1 cellular context compared by ENCODE assay signal in the genomic region with DNA sequence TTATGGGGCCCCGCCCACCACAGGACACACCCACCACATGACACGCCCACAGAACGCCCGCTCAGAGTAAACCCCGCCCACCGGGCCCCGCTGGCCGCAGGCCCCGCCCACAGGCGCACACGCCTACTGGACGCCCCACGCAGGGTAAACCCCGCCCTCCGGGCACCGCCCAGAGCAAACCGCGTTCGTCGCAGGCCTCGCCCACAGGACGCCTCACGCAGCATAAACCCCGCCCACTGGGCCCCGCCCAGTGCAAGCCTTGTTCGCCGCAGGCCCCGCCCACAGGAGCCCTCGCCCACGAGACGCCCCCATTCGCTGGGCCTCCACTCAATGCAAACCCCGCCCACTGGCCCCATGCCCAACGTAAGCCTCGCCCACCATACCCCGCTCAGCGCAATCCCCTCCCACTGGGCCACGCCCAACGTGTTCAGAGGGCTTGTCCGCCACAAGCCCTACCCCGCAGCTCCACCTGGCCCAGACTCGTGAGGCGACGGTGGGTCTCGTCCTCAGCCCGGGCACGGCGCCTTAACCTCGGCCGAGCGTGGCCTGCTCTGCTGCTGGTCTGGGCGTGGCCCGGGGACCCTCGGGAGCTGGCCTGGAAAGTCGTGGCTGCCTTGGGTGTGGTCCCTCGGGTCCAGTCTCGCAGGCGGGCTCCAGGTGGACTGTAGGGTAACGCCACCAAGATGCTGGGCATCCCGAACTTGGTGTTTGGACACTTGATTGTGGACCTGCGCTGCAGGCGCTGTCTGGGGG.
TF ChIP-seq lines count a peak whose summit lies in the region.

No MANE protein-coding gene starts in this region.

TF ChIP-seq in GM12878, 131 proteins besides CTCF, POLR2A, EP300 and RAD21 (continued from another document):
- no peak for TF ChIP-seq SKIL (IDR thresholded peaks at IDR 0.05; ENCODE audit: low read depth, poor library complexity, severe bottlenecking)
- no peak for TF ChIP-seq HDAC2 (IDR thresholded peaks at IDR 0.05)
- peak; percentile 66 for TF ChIP-seq RUNX3 (IDR thresholded peaks at IDR 0.05; ENCODE audit: low read length)
- TF ChIP-seq, protein P1, sequence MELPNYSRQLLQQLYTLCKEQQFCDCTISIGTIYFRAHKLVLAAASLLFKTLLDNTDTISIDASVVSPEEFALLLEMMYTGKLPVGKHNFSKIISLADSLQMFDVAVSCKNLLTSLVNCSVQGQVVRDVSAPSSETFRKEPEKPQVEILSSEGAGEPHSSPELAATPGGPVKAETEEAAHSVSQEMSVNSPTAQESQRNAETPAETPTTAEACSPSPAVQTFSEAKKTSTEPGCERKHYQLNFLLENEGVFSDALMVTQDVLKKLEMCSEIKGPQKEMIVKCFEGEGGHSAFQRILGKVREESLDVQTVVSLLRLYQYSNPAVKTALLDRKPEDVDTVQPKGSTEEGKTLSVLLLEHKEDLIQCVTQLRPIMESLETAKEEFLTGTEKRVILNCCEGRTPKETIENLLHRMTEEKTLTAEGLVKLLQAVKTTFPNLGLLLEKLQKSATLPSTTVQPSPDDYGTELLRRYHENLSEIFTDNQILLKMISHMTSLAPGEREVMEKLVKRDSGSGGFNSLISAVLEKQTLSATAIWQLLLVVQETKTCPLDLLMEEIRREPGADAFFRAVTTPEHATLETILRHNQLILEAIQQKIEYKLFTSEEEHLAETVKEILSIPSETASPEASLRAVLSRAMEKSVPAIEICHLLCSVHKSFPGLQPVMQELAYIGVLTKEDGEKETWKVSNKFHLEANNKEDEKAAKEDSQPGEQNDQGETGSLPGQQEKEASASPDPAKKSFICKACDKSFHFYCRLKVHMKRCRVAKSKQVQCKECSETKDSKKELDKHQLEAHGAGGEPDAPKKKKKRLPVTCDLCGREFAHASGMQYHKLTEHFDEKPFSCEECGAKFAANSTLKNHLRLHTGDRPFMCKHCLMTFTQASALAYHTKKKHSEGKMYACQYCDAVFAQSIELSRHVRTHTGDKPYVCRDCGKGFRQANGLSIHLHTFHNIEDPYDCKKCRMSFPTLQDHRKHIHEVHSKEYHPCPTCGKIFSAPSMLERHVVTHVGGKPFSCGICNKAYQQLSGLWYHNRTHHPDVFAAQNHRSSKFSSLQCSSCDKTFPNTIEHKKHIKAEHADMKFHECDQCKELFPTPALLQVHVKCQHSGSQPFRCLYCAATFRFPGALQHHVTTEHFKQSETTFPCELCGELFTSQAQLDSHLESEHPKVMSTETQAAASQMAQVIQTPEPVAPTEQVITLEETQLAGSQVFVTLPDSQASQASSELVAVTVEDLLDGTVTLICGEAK (IDR thresholded peaks at IDR 0.05; ENCODE audit: borderline replicate concordance) = no peak
- TF ChIP-seq, protein P2, sequence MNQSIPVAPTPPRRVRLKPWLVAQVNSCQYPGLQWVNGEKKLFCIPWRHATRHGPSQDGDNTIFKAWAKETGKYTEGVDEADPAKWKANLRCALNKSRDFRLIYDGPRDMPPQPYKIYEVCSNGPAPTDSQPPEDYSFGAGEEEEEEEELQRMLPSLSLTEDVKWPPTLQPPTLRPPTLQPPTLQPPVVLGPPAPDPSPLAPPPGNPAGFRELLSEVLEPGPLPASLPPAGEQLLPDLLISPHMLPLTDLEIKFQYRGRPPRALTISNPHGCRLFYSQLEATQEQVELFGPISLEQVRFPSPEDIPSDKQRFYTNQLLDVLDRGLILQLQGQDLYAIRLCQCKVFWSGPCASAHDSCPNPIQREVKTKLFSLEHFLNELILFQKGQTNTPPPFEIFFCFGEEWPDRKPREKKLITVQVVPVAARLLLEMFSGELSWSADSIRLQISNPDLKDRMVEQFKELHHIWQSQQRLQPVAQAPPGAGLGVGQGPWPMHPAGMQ (IDR thresholded peaks at IDR 0.05; ENCODE audit: borderline replicate concordance) = no peak
- no peak for TF ChIP-seq SIN3A (IDR thresholded peaks at IDR 0.05; ENCODE audit: low read depth, low read length)
- no peak for TF ChIP-seq RELA (IDR thresholded peaks at IDR 0.05; ENCODE audit: borderline replicate concordance, partially characterized antibody)
- no peak for TF ChIP-seq SUZ12 (IDR thresholded peaks at IDR 0.05; ENCODE audit: unreplicated experiment)
- TF ChIP-seq ASH2L (IDR thresholded peaks at IDR 0.05; ENCODE audit: borderline replicate concordance, low read depth) = no peak
- no peak for TF ChIP-seq E2F8 (IDR thresholded peaks at IDR 0.05; ENCODE audit: low read depth, partially characterized antibody)
- no peak for TF ChIP-seq CBFB (IDR thresholded peaks at IDR 0.05; ENCODE audit: low read depth)
- TF ChIP-seq ESRRA (IDR thresholded peaks at IDR 0.05; ENCODE audit: low read length) = no peak
- no peak for TF ChIP-seq ATF7 (IDR thresholded peaks at IDR 0.05; ENCODE audit: low read depth)
- TF ChIP-seq USF2 (IDR thresholded peaks at IDR 0.05; ENCODE audit: borderline replicate concordance, low read depth, low read length) = peak; percentile 1; the same call in 1 of the 2 replicates
- TF ChIP-seq EED (IDR thresholded peaks at IDR 0.05; ENCODE audit: low read depth) = no peak
- TF ChIP-seq NRF1 (conservative IDR thresholded peaks at IDR 0.05; ENCODE audit: low read depth, low read length) = peak; percentile 64; the same call in 1 of the 2 replicates
- 0 out of 2 replicates have a peak, but pooled peaks have one; percentile 22 for TF ChIP-seq ZNF687 (IDR thresholded peaks at IDR 0.05)
- TF ChIP-seq HDGF (IDR thresholded peaks at IDR 0.05) = peak; percentile 99
- TF ChIP-seq CUX1 (IDR thresholded peaks at IDR 0.05; ENCODE audit: insufficient replicate concordance, low read depth, low read length) = no peak
- peak; percentile 26; the same call in 1 of the 2 replicates for TF ChIP-seq RFX5 (IDR thresholded peaks at IDR 0.05; ENCODE audit: low read depth, low read length)
- 0 out of 2 replicates have a peak, but pooled peaks have one; percentile 5 for TF ChIP-seq GATAD2B (conservative IDR thresholded peaks at IDR 0.05; ENCODE audit: low read depth)
- TF ChIP-seq BMI1 (IDR thresholded peaks at IDR 0.05; ENCODE audit: borderline replicate concordance) = no peak
- TF ChIP-seq ZNF217 (IDR thresholded peaks at IDR 0.05) = no peak
- peak; percentile 28; the same call in 1 of the 2 replicates for TF ChIP-seq NR2C1 (IDR thresholded peaks at IDR 0.05)
- TF ChIP-seq KDM1A (IDR thresholded peaks at IDR 0.05; ENCODE audit: borderline replicate concordance) = no peak
- peak in 1 of 2 experiments; percentile 80; a peak in 2 of 3 replicates for TF ChIP-seq EGR1 (IDR thresholded peaks at IDR 0.05; ENCODE audit: borderline replicate concordance in 1 of 2, low read depth in 2 of 2, low read length in 2 of 2)
